In genomic region chr1:53082826-53083225, GRCh38 we compare ENCODE assay signal across 19 cellular contexts. TPM values are rescaled to one million over a fixed set of nuclear protein-coding genes. Genes with fewer than 3 reads are reported as not detected.
"Had no signal": no experiment of that assay in that cellular context is flagged by ENCODE, and none has a peak within 500 bp of the region (broad histone marks: within the 10 kb centered on the region; RNA-seq: fewer than 3 reads in every experiment).

No MANE protein-coding gene starts in this region.

- H3K4me1 ChIP-seq: psoas muscle, right atrium auricular region had no signal

- ATAC-seq: psoas muscle; stimulated activated naive CD8-positive, alpha-beta T cell treated with anti-CD3 and anti-CD28 coated beads, Interleukin-15, Interleukin-2, amounts not matched to agents 100 U/mL and 50 U/mL, for 24 hours had no signal

- H3K27me3 ChIP-seq: ovary, right atrium auricular region had no signal

- H3K4me3 ChIP-seq: ovary, psoas muscle, right atrium auricular region had no signal

- H3K4me2 ChIP-seq: SK-N-SH had no signal

- H3K9me3 ChIP-seq: ovary, psoas muscle, right atrium auricular region, SK-N-SH had no signal

- H3K27ac ChIP-seq: ovary, psoas muscle, right atrium auricular region, VCaP had no signal

- H3K9ac ChIP-seq: SK-N-SH had no signal

- DNase-seq: activated CD4-positive, alpha-beta T cell treated with anti-CD3 and anti-CD28 coated beads, Interleukin-2, amount 50 U/mL, for 1 hour; activated CD4-positive, CD25-positive, alpha-beta regulatory T cell treated with anti-CD3 and anti-CD28 coated beads, Interleukin-2, amount 50 U/mL, for 72 hours; activated naive CD4-positive, alpha-beta T cell treated with Interleukin-2 at 50 U/mL for 16 hours; activated T-cell treated with anti-CD3 and anti-CD28 coated beads, Interleukin-2, amount 50 U/mL, for 24 hours; amygdala; effector CD4-positive, alpha-beta T cell; foreskin melanocyte; mesenchymal stem cell; ovary; psoas muscle; SK-N-SH; stimulated activated CD4-positive, alpha-beta T cell treated with anti-CD3 and anti-CD28 coated beads, Interleukin-4, amount 100 ng/mL, for 24 hours; stimulated activated naive CD8-positive, alpha-beta T cell treated with anti-CD3 and anti-CD28 coated beads, Interleukin-15, Interleukin-2, amounts not matched to agents 100 U/mL and 50 U/mL, for 24 hours; T-helper 2 cell had no signal

RNA-seq across cellular contexts. Expression of gene SLC1A7, which starts 59.6 kb away (rescaled TPM):
- total RNA-seq: bronchial epithelial cell, lower leg skin, ureter had no signal
- polyA plus RNA-seq: SK-N-SH had no signal
